Comparison of ENCODE assay signal across 35 cellular contexts in the genomic region with DNA sequence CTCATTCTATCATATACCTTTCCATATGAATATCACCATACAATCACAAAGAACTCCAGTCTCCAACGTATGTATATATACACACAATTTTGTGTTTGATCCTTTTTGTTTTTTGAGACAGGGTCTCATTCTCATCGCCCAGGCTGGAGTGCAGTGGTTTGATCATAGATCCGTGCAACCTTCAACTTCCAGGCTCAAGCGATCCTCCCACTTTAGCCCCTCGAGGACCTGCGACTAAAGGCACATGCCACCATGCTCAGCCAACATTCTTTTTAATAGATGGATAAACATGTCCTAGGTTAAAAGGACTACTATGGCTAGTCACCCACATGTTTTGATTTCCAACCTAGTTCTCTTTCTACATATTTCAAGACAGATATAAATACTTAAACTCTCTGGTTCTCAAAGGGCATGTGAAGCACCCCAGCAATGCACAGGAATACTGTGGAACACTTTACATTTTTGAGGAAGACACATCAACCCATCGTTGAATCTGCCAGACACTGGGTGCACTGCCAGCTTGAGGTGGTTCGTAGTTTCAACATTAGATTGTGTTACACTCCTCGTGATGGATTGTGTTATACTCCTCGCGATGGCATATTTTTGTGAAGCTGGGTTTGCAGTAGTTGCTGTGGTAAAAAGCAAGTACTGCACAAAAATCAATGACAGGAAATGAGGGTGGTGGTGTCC.
"Had no signal": no experiment of that assay in that cellular context is flagged by ENCODE, and none has a peak within 500 bp of the region (broad histone marks: within the 10 kb centered on the region; RNA-seq: fewer than 3 reads in every experiment).

No MANE protein-coding gene starts in this region.

- ATAC-seq: activated CD8-positive, alpha-beta memory T cell treated with anti-CD3 and anti-CD28 coated beads, Interleukin-2, amount 10 ng/mL, durations not matched to agents 7 days and 5 days; activated naive CD8-positive, alpha-beta T cell treated with anti-CD3 and anti-CD28 coated beads, Interleukin-2, amount 50 U/mL, for 24 hours; body of pancreas; foreskin keratinocyte; gastroesophageal sphincter; heart right ventricle; T-cell had no signal

- H3K9me3 ChIP-seq: adrenal gland, body of pancreas, colonic mucosa, esophagus muscularis mucosa, gastroesophageal sphincter, heart right ventricle had no signal

- H3K4me3 Mint-ChIP-seq: activated CD4-positive, alpha-beta memory T cell treated with anti-CD3 and anti-CD28 coated beads, Interleukin-2, amount 10 ng/mL, durations not matched to agents 7 days and 5 days; activated CD4-positive, alpha-beta T cell treated with anti-CD3 and anti-CD28 coated beads, Interleukin-2, amount 10 ng/mL, durations not matched to agents 7 days and 5 days; activated CD8-positive, alpha-beta memory T cell treated with anti-CD3 and anti-CD28 coated beads, Interleukin-2, amount 10 ng/mL, durations not matched to agents 7 days and 5 days; activated naive CD4-positive, alpha-beta T cell treated with anti-CD3 and anti-CD28 coated beads for 36 hours; activated naive CD4-positive, alpha-beta T cell treated with anti-CD3 and anti-CD28 coated beads, Interleukin-2, amount 50 U/mL, for 24 hours; activated naive CD8-positive, alpha-beta T cell treated with anti-CD3 and anti-CD28 coated beads for 36 hours; activated naive CD8-positive, alpha-beta T cell treated with anti-CD3 and anti-CD28 coated beads, Interleukin-2, amount 50 U/mL, for 24 hours; activated T-helper 1 cell treated with anti-CD3 and anti-CD28 coated beads, Interleukin-12 subunit alpha, Interleukin-12 subunit beta, Interleukin-2, Interleukin-4 antibody, amounts not matched to agents 30 ng/mL and 10 ng/mL and 1 ng/mL, durations not matched to agents 14 hours and 24 hours and 36 hours; endodermal cell; T-cell; T-helper 1 cell treated with Interleukin-12 subunit alpha and Interleukin-12 subunit beta and Interleukin-4 antibody, amounts not matched to agents 30 μg/mL and 1 μg/mL, for 36 hours; T-helper 2 cell treated with Interferon-gamma antibody and Interleukin-4, amounts not matched to agents 5 μg/mL and 100 μg/mL, for 36 hours had no signal

- H3K27me3 Mint-ChIP-seq: activated CD4-positive, alpha-beta memory T cell treated with anti-CD3 and anti-CD28 coated beads, Interleukin-2, amount 10 ng/mL, durations not matched to agents 7 days and 5 days; activated CD4-positive, alpha-beta T cell treated with anti-CD3 and anti-CD28 coated beads, Interleukin-2, amount 10 ng/mL, durations not matched to agents 7 days and 5 days; activated CD8-positive, alpha-beta memory T cell treated with anti-CD3 and anti-CD28 coated beads, Interleukin-2, amount 10 ng/mL, durations not matched to agents 7 days and 5 days; activated naive CD4-positive, alpha-beta T cell treated with anti-CD3 and anti-CD28 coated beads, Interleukin-2, amount 50 U/mL, for 24 hours; activated naive CD8-positive, alpha-beta T cell treated with anti-CD3 and anti-CD28 coated beads for 36 hours; activated naive CD8-positive, alpha-beta T cell treated with anti-CD3 and anti-CD28 coated beads, Interleukin-2, amount 50 U/mL, for 24 hours; T-cell had no signal

- H3K27ac Mint-ChIP-seq: activated CD4-positive, alpha-beta memory T cell treated with anti-CD3 and anti-CD28 coated beads, Interleukin-2, amount 10 ng/mL, durations not matched to agents 7 days and 5 days; activated CD4-positive, alpha-beta T cell treated with anti-CD3 and anti-CD28 coated beads, Interleukin-2, amount 10 ng/mL, durations not matched to agents 7 days and 5 days; activated CD8-positive, alpha-beta memory T cell treated with anti-CD3 and anti-CD28 coated beads, Interleukin-2, amount 10 ng/mL, durations not matched to agents 7 days and 5 days; activated naive CD4-positive, alpha-beta T cell treated with anti-CD3 and anti-CD28 coated beads for 36 hours; activated naive CD4-positive, alpha-beta T cell treated with anti-CD3 and anti-CD28 coated beads, Interleukin-2, amount 50 U/mL, for 24 hours; activated naive CD8-positive, alpha-beta T cell treated with anti-CD3 and anti-CD28 coated beads for 36 hours; activated naive CD8-positive, alpha-beta T cell treated with anti-CD3 and anti-CD28 coated beads, Interleukin-2, amount 50 U/mL, for 24 hours; activated T-helper 2 cell treated with anti-CD3 and anti-CD28 coated beads, Interferon-gamma antibody, Interleukin-2, Interleukin-4, amounts not matched to agents 10 μg/mL and 5 μg/mL and 100 μg/mL, durations not matched to agents 14 hours and 24 hours and 36 hours; endodermal cell; T-helper 1 cell treated with Interleukin-12 subunit alpha and Interleukin-12 subunit beta and Interleukin-4 antibody, amounts not matched to agents 30 μg/mL and 1 μg/mL, for 36 hours; T-helper 2 cell treated with Interferon-gamma antibody and Interleukin-4, amounts not matched to agents 5 μg/mL and 100 μg/mL, for 36 hours had no signal

- H3K9me3 Mint-ChIP-seq: activated CD4-positive, alpha-beta memory T cell treated with anti-CD3 and anti-CD28 coated beads, Interleukin-2, amount 10 ng/mL, durations not matched to agents 7 days and 5 days; activated CD4-positive, alpha-beta T cell treated with anti-CD3 and anti-CD28 coated beads, Interleukin-2, amount 10 ng/mL, durations not matched to agents 7 days and 5 days; activated naive CD4-positive, alpha-beta T cell treated with anti-CD3 and anti-CD28 coated beads for 36 hours; activated naive CD4-positive, alpha-beta T cell treated with anti-CD3 and anti-CD28 coated beads, Interleukin-2, amount 50 U/mL, for 24 hours; activated naive CD8-positive, alpha-beta T cell treated with anti-CD3 and anti-CD28 coated beads for 36 hours; activated naive CD8-positive, alpha-beta T cell treated with anti-CD3 and anti-CD28 coated beads, Interleukin-2, amount 50 U/mL, for 24 hours; activated T-helper 1 cell treated with anti-CD3 and anti-CD28 coated beads, Interleukin-12 subunit alpha, Interleukin-12 subunit beta, Interleukin-2, Interleukin-4 antibody, amounts not matched to agents 30 ng/mL and 10 ng/mL and 1 ng/mL, durations not matched to agents 14 hours and 24 hours and 36 hours; activated T-helper 2 cell treated with anti-CD3 and anti-CD28 coated beads, Interferon-gamma antibody, Interleukin-2, Interleukin-4, amounts not matched to agents 10 μg/mL and 5 μg/mL and 100 μg/mL, durations not matched to agents 14 hours and 24 hours and 36 hours; endodermal cell; T-cell; T-helper 1 cell treated with Interleukin-12 subunit alpha and Interleukin-12 subunit beta and Interleukin-4 antibody, amounts not matched to agents 30 μg/mL and 1 μg/mL, for 36 hours; T-helper 2 cell treated with Interferon-gamma antibody and Interleukin-4, amounts not matched to agents 5 μg/mL and 100 μg/mL, for 36 hours had no signal

- H3K4me1 Mint-ChIP-seq: activated CD4-positive, alpha-beta memory T cell treated with anti-CD3 and anti-CD28 coated beads, Interleukin-2, amount 10 ng/mL, durations not matched to agents 7 days and 5 days; activated CD4-positive, alpha-beta T cell treated with anti-CD3 and anti-CD28 coated beads, Interleukin-2, amount 10 ng/mL, durations not matched to agents 7 days and 5 days; activated CD8-positive, alpha-beta memory T cell treated with anti-CD3 and anti-CD28 coated beads, Interleukin-2, amount 10 ng/mL, durations not matched to agents 7 days and 5 days; endodermal cell had no signal

- DNase-seq: activated CD4-positive, alpha-beta memory T cell treated with anti-CD3 and anti-CD28 coated beads, Interleukin-2, amount 10 ng/mL, durations not matched to agents 7 days and 5 days; activated CD4-positive, alpha-beta T cell treated with anti-CD3 and anti-CD28 coated beads for 1 hour; activated CD4-positive, alpha-beta T cell treated with anti-CD3 and anti-CD28 coated beads for 4 hours; activated CD4-positive, alpha-beta T cell treated with anti-CD3 and anti-CD28 coated beads, Interleukin-2, amount 10 ng/mL, durations not matched to agents 7 days and 5 days; activated CD4-positive, alpha-beta T cell treated with anti-CD3 and anti-CD28 coated beads, Interleukin-2, amount 50 U/mL, for 4 hours; activated CD8-positive, alpha-beta memory T cell treated with anti-CD3 and anti-CD28 coated beads, Interleukin-2, amount 10 ng/mL, durations not matched to agents 7 days and 5 days; activated CD8-positive, alpha-beta memory T cell treated with anti-CD3 and anti-CD28 coated beads, Interleukin-2, amount 50 U/mL, for 4 hours; activated effector memory CD4-positive, alpha-beta T cell treated with anti-CD3 and anti-CD28 coated beads, Interleukin-2, amount 50 U/mL, for 16 hours; activated naive CD4-positive, alpha-beta T cell treated with anti-CD3 and anti-CD28 coated beads for 36 hours; activated naive CD8-positive, alpha-beta T cell treated with anti-CD3 and anti-CD28 coated beads for 36 hours; activated naive CD8-positive, alpha-beta T cell treated with anti-CD3 and anti-CD28 coated beads, Interleukin-2, amount 50 U/mL, for 24 hours; activated T-cell treated with anti-CD3 and anti-CD28 coated beads, Interleukin-2, amount 50 U/mL, for 1 hour; activated T-cell treated with anti-CD3 and anti-CD28 coated beads, Interleukin-2, amount 50 U/mL, for 48 hours; adrenal gland; amygdala; aorta; body of pancreas; caudate nucleus; cerebellar nuclear complex; colonic mucosa; effector CD8-positive, alpha-beta T cell; endodermal cell; erythroblast; foreskin keratinocyte; heart right ventricle; SW 1271; T-cell; T1000 had no signal
